ENCODE assay signal across 8 cellular contexts in the genomic region with DNA sequence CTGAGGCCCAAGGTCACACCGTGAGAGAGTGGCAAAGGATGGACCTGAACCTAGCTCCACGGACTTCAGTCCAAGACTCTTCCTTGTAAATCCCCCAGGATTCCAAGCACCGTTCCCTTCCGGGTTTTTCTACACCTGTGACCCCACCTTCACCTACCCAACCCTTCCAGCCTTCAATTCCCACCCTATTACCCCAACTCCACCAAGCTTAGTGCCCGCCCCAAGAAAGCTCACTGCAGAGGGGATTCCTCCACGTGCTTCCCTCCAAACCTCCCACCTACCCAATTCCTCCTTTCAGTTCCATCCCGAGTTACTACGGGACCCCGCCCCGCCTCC. TPM values are rescaled to one million over a fixed set of nuclear protein-coding genes. Genes with fewer than 3 reads are reported as not detected.
DNase-seq lines count a peak whose midpoint lies in the region; ATAC-seq and TF ChIP-seq lines count a peak whose summit lies in the region.

No MANE protein-coding gene starts in this region.

- peak; percentile 42 for DNase-seq in HuH-7 (ENCODE audit: low spot score)
- DNase-seq in activated CD8-positive, alpha-beta T cell treated with anti-CD3 and anti-CD28 coated beads, Interleukin-2, amount 10 ng/mL, durations not matched to agents 7 days and 5 days = no peak
- no peak for DNase-seq in right atrium auricular region (ENCODE audit: low spot score)
- DNase-seq in stimulated activated CD4-positive, alpha-beta T cell treated with anti-CD3 and anti-CD28 coated beads, Interleukin-12 subunit alpha, Interleukin-12 subunit beta, amount 100 ng/mL, for 4 hours = no peak

- H3K27me3 ChIP-seq in right atrium auricular region = no peaks in the 10 kb centered on the region
- H3K27me3 ChIP-seq in skeletal muscle tissue (ENCODE audit: control insufficient read depth in 3 of 3, insufficient read depth in 3 of 3, low read length in 3 of 3) = no peaks in the 10 kb centered on the region

- CTCF ChIA-PET in activated CD8-positive, alpha-beta T cell treated with anti-CD3 and anti-CD28 coated beads, Interleukin-2, amount 10 ng/mL, durations not matched to agents 7 days and 5 days (lab: Charles Lee) = interaction anchor here (0.8 to 4.5 kb wide), 17 partner anchors 10 to 216 kb away, joined by 3 to 29 read pairs (median 5); a partner anchor contains a TSS

- H3K36me3 ChIP-seq in right atrium auricular region (peaks cover 24% of the 10 kb centered on the region), skeletal muscle tissue (ENCODE audit: control insufficient read depth in 3 of 3, insufficient read depth in 3 of 3, low read length in 3 of 3) (peaks cover 22 to 24% (median 23%) of the 10 kb centered on the region in 3 donors)

- ATAC-seq in GM18511 (IDR thresholded peaks at IDR 0.05; ENCODE audit: unreplicated experiment) = peak; percentile 9
- ATAC-seq in activated CD8-positive, alpha-beta T cell treated with anti-CD3 and anti-CD28 coated beads, Interleukin-2, amount 10 ng/mL, durations not matched to agents 7 days and 5 days = no peak
- ATAC-seq in HG02571 (IDR thresholded peaks at IDR 0.05; ENCODE audit: unreplicated experiment) = no peak
- ATAC-seq in HG03342 (IDR thresholded peaks at IDR 0.05; ENCODE audit: unreplicated experiment) = no peak

- H3K9me3 ChIP-seq in right atrium auricular region (no peaks in the 10 kb centered on the region), skeletal muscle tissue (ENCODE audit: control insufficient read depth in 3 of 3, low read length in 3 of 3) (no peaks in the 10 kb centered on the region)

- H3K27me3 Mint-ChIP-seq in activated CD8-positive, alpha-beta T cell treated with anti-CD3 and anti-CD28 coated beads, Interleukin-2, amount 10 ng/mL, durations not matched to agents 7 days and 5 days (ENCODE audit: low read depth) = no peaks in the 10 kb centered on the region

- no peaks in the 10 kb centered on the region for H3K9me3 Mint-ChIP-seq in activated CD8-positive, alpha-beta T cell treated with anti-CD3 and anti-CD28 coated beads, Interleukin-2, amount 10 ng/mL, durations not matched to agents 7 days and 5 days (ENCODE audit: insufficient read depth)

- POLR2A ChIA-PET in activated CD8-positive, alpha-beta T cell treated with anti-CD3 and anti-CD28 coated beads, Interleukin-2, amount 10 ng/mL, durations not matched to agents 7 days and 5 days (lab: Charles Lee) = interaction anchor here (0.8 to 3.5 kb wide), 25 partner anchors 8 to 219 kb away, joined by 3 to 25 read pairs (median 5); a partner anchor contains a TSS

- H3K4me3 Mint-ChIP-seq in activated CD8-positive, alpha-beta T cell treated with anti-CD3 and anti-CD28 coated beads, Interleukin-2, amount 10 ng/mL, durations not matched to agents 7 days and 5 days = peak overlapping the region; percentile 90

- H3K36me3 Mint-ChIP-seq in activated CD8-positive, alpha-beta T cell treated with anti-CD3 and anti-CD28 coated beads, Interleukin-2, amount 10 ng/mL, durations not matched to agents 7 days and 5 days (ENCODE audit: low read depth) = peaks cover 32% of the 10 kb centered on the region

- peak overlapping the region; percentile 88 to 94 (median 94) for H3K9ac ChIP-seq in skeletal muscle tissue (ENCODE audit: low read depth in 1 of 3, low read length in 3 of 3)

- H3K4me1 ChIP-seq in right atrium auricular region = peaks cover 0 to 37% of the 10 kb centered on the region in 2 donors
- peaks cover 29 to 43% (median 33%) of the 10 kb centered on the region in 3 donors for H3K4me1 ChIP-seq in skeletal muscle tissue (ENCODE audit: control insufficient read depth in 3 of 3, insufficient read depth in 3 of 3, low read length in 3 of 3)

- H3K27ac ChIP-seq in right atrium auricular region = peak overlapping the region; percentile 93 to 94
- H3K27ac ChIP-seq in skeletal muscle tissue (ENCODE audit: low read depth, low read length) = peak overlapping the region; percentile 92

- H3K4me1 Mint-ChIP-seq in activated CD8-positive, alpha-beta T cell treated with anti-CD3 and anti-CD28 coated beads, Interleukin-2, amount 10 ng/mL, durations not matched to agents 7 days and 5 days (ENCODE audit: low read depth) = peaks cover 40% of the 10 kb centered on the region

- H3K4me3 ChIP-seq in right atrium auricular region (peak overlapping the region; percentile 81 to 87), skeletal muscle tissue (ENCODE audit: low read length in 3 of 3) (peak overlapping the region; percentile 87 to 94 (median 93))

- TF ChIP-seq CTCF in right atrium auricular region (IDR thresholded peaks at IDR 0.05) = no peak

- H3K27ac Mint-ChIP-seq in activated CD8-positive, alpha-beta T cell treated with anti-CD3 and anti-CD28 coated beads, Interleukin-2, amount 10 ng/mL, durations not matched to agents 7 days and 5 days = peak overlapping the region; percentile 87

RNA-seq across cellular contexts. Expression of a gene that starts 0.5 kb away (rescaled TPM):
- total RNA-seq in activated CD8-positive, alpha-beta T cell treated with anti-CD3 and anti-CD28 coated beads, Interleukin-2, amount 10 ng/mL, durations not matched to agents 7 days and 5 days = 10 to 100 TPM; 75.2 to 78.2 TPM
- total RNA-seq in right atrium auricular region (10 to 100 TPM; 55.4 to 72.8 TPM), skeletal muscle tissue (25.6 TPM)

RNA-seq across cellular contexts. Expression of a gene that starts 2.0 kb away (rescaled TPM):
- total RNA-seq in activated CD8-positive, alpha-beta T cell treated with anti-CD3 and anti-CD28 coated beads, Interleukin-2, amount 10 ng/mL, durations not matched to agents 7 days and 5 days = 10 to 100 TPM in 1 of 2 experiments, 1 to 10 TPM in 1; 9.1 to 11.0 TPM
- total RNA-seq in right atrium auricular region (1 to 10 TPM in 1 of 2 donors, under 1 TPM in 1; 0.96 to 1.0 TPM), skeletal muscle tissue (4.2 TPM)

RNA-seq across cellular contexts. Expression of a gene that starts 13.4 kb away (rescaled TPM):
- 10 to 100 TPM; 27.7 to 29.8 TPM for total RNA-seq in activated CD8-positive, alpha-beta T cell treated with anti-CD3 and anti-CD28 coated beads, Interleukin-2, amount 10 ng/mL, durations not matched to agents 7 days and 5 days
- total RNA-seq in right atrium auricular region = 10 to 100 TPM; 26.3 to 27.4 TPM
- total RNA-seq in skeletal muscle tissue = 20.4 TPM

RNA-seq across cellular contexts. Expression of a gene that starts 17.0 kb away (rescaled TPM):
- not detected for total RNA-seq in activated CD8-positive, alpha-beta T cell treated with anti-CD3 and anti-CD28 coated beads, Interleukin-2, amount 10 ng/mL, durations not matched to agents 7 days and 5 days
- total RNA-seq in right atrium auricular region (not detected), skeletal muscle tissue (not detected)

RNA-seq across cellular contexts. Expression of a gene that starts 34.3 kb away (rescaled TPM):
- total RNA-seq in activated CD8-positive, alpha-beta T cell treated with anti-CD3 and anti-CD28 coated beads, Interleukin-2, amount 10 ng/mL, durations not matched to agents 7 days and 5 days = 1 to 10 TPM; 8.6 to 9.9 TPM
- not detected for total RNA-seq in right atrium auricular region
- 1.0 TPM for total RNA-seq in skeletal muscle tissue
